Comparison of ENCODE assay signal across 9 cellular contexts in genomic region chr3:32469151-32469874, GRCh38. TPM values are rescaled to one million over a fixed set of nuclear protein-coding genes. Genes with fewer than 3 reads are reported as not detected.
A peak's percentile ranks its signal among the peaks of the same experiment; 100 is the strongest.
DNase-seq lines count a peak whose midpoint lies in the region; ATAC-seq and TF ChIP-seq lines count a peak whose summit lies in the region.
"Had no signal": no experiment of that assay in that cellular context is flagged by ENCODE, and none has a peak within 500 bp of the region (broad histone marks: within the 10 kb centered on the region; RNA-seq: fewer than 3 reads in every experiment).

No MANE protein-coding gene starts in this region.

- H3K56ac ChIP-seq in mesendoderm (ENCODE audit: low read length) = no peak overlapping the region

- H3K9me2 ChIP-seq in GM23338 (ENCODE audit: insufficient read depth) = peaks cover 5% of the 10 kb centered on the region
- no peaks in the 10 kb centered on the region for H3K9me2 ChIP-seq in PC-9 (ENCODE audit: insufficient read depth)

- H3K23ac ChIP-seq in mesendoderm (ENCODE audit: low read length) = peak overlapping the region; percentile 66

- H4K8ac ChIP-seq in mesendoderm (ENCODE audit: low read depth, low read length) = no peak overlapping the region

- H3K27me3 ChIP-seq in GM23338 (ENCODE audit: insufficient read depth) = no peaks in the 10 kb centered on the region
- no peaks in the 10 kb centered on the region for H3K27me3 ChIP-seq in PC-9 (ENCODE audit: insufficient read depth, low read depth)
- no peaks in the 10 kb centered on the region for H3K27me3 ChIP-seq in mesendoderm (ENCODE audit: insufficient read depth, low read length, poor library complexity)

- no peak overlapping the region for H3K9ac ChIP-seq in mesendoderm (ENCODE audit: low read length)

- H2AFZ ChIP-seq in GM23338 (no peak overlapping the region), PC-9 (no peak overlapping the region)

- H2BK120ac ChIP-seq in mesendoderm (ENCODE audit: low read depth, low read length) = no peak overlapping the region

- H4K20me1 ChIP-seq in GM23338 (replicated peaks; ENCODE audit: insufficient read depth) (no peaks in the 10 kb centered on the region), PC-9 (ENCODE audit: insufficient read depth) (no peaks in the 10 kb centered on the region)

- H2BK5ac ChIP-seq in mesendoderm (ENCODE audit: low read length) = no peak overlapping the region

- DNase-seq in GM23338 (ENCODE audit: low spot score) = no peak
- peak in 1 of 2 experiments; percentile 71 for DNase-seq in PC-9
- DNase-seq in mesendoderm = no peak
- no peak for DNase-seq in C1 segment of cervical spinal cord (lab: John Stamatoyannopoulos, UW)
- DNase-seq in HUDEP-2 (lab: John Stamatoyannopoulos, UW; ENCODE audit: unreplicated experiment in 76 of 76) = no peak
- DNase-seq: lower lobe of right lung had no signal

- H3K27me3 Mint-ChIP-seq in GM23338 (ENCODE audit: insufficient read depth, low read depth, poor library complexity) = no peaks in the 10 kb centered on the region

- TF ChIP-seq CTCF in GM23338 (conservative IDR thresholded peaks at IDR 0.05; ENCODE audit: low read depth in 2 of 2) = no peak
- no peak for TF ChIP-seq CTCF in PC-9 (conservative IDR thresholded peaks at IDR 0.05)

- no peak overlapping the region for H3K18ac ChIP-seq in mesendoderm (ENCODE audit: low read length)

- no peaks in the 10 kb centered on the region; the same call in 1 of the 3 replicates for H3K36me3 Mint-ChIP-seq in GM23338 (ENCODE audit: low read depth)

- H3K4me3 ChIP-seq in GM23338 (no peak overlapping the region), PC-9 (no peak overlapping the region; the same call in 1 of the 2 replicates), mesendoderm (ENCODE audit: low read length) (no peak overlapping the region)
- H3K4me3 ChIP-seq: lower lobe of right lung had no signal

- no peaks in the 10 kb centered on the region for H3K9me3 Mint-ChIP-seq in GM23338

- H3K27ac ChIP-seq in GM23338 (ENCODE audit: low read depth) (no peak overlapping the region), PC-9 (peak overlapping the region; percentile 86), mesendoderm (ENCODE audit: low read depth, low read length) (no peak overlapping the region)
- H3K27ac ChIP-seq: lower lobe of right lung had no signal

- no peak overlapping the region for H2BK15ac ChIP-seq in mesendoderm (replicated peaks; ENCODE audit: low read depth)

- WGBS in mesendoderm (ENCODE audit: extremely low coverage, insufficient coverage, low lambda C conversion rate) = no CpG with 5 or more reads among the region's 7 CpGs

- H3K79me2 ChIP-seq in GM23338 (replicated peaks; ENCODE audit: insufficient read depth) (no peaks in the 10 kb centered on the region), PC-9 (ENCODE audit: low read depth) (peaks cover 3% of the 10 kb centered on the region; the same call in 1 of the 2 replicates), mesendoderm (ENCODE audit: control insufficient read depth, insufficient read depth, low read length) (no peaks in the 10 kb centered on the region)

- peak overlapping the region; percentile 34; the same call in 1 of the 2 replicates for H3K27ac Mint-ChIP-seq in GM23338

- H3F3A ChIP-seq in GM23338 (replicated peaks; ENCODE audit: low read depth) (no peaks in the 10 kb centered on the region), PC-9 (ENCODE audit: insufficient read depth, low read depth) (peaks cover 22% of the 10 kb centered on the region; the same call in 1 of the 2 replicates)

- no peak for TF ChIP-seq POLR2A in GM18505 (IDR thresholded peaks at IDR 0.05; ENCODE audit: borderline replicate concordance, extremely low read depth, insufficient read depth, insufficient read length)

- CTCF ChIA-PET in PC-9 (lab: Charles Lee) = interaction anchor here (0.5 to 1.7 kb wide), 4 partner anchors 41 to 457 kb away, joined by 3 to 7 read pairs (median 4); no protein-coding TSS in a partner anchor

- no peaks in the 10 kb centered on the region for H3K9me3 ChIP-seq in PC-9 (ENCODE audit: insufficient read depth, low read depth)
- H3K9me3 ChIP-seq: lower lobe of right lung had no signal

- H3K79me1 ChIP-seq in mesendoderm (ENCODE audit: low read length) = no peaks in the 10 kb centered on the region

- ATAC-seq in GM18505 (IDR thresholded peaks at IDR 0.05; ENCODE audit: unreplicated experiment) (peak; percentile 36), GM23338 (no peak), HG03460 (IDR thresholded peaks at IDR 0.05; ENCODE audit: unreplicated experiment) (no peak), GM19324 (IDR thresholded peaks at IDR 0.05; ENCODE audit: low FRiP score, unreplicated experiment) (no peak)

- POLR2A ChIA-PET in PC-9 (lab: Charles Lee; ENCODE audit: unreplicated experiment) = interaction anchor here (0.6 to 1.0 kb wide), 3 partner anchors 44 to 221 kb away, joined by 3 to 9 read pairs (median 3); no protein-coding TSS in a partner anchor

- H3K4me2 ChIP-seq in GM23338 (no peak overlapping the region), PC-9 (peak overlapping the region; percentile 59), mesendoderm (ENCODE audit: low read length) (no peak overlapping the region)

- intact Hi-C loops in PC-9 (cut with micrococcal nuclease; ENCODE audit: unreplicated experiment) = loop anchor here (1.0 to 5.0 kb wide), 6 partner anchors 49 to 291 kb away; partner anchors contain the start of gene CMTM7

- no peaks in the 10 kb centered on the region for H3K36me3 ChIP-seq in GM23338 (ENCODE audit: insufficient read depth)
- H3K36me3 ChIP-seq in PC-9 (ENCODE audit: low read depth) = no peaks in the 10 kb centered on the region
- H3K36me3 ChIP-seq in mesendoderm (ENCODE audit: control insufficient read depth, insufficient read depth, low read length) = peaks cover 1% of the 10 kb centered on the region

- no peak overlapping the region for H3K4ac ChIP-seq in mesendoderm (ENCODE audit: low read depth, low read length)

- no peak overlapping the region for H4K5ac ChIP-seq in mesendoderm (ENCODE audit: low read length)

- no peak overlapping the region for H3K4me3 Mint-ChIP-seq in GM23338

- peaks cover 11% of the 10 kb centered on the region for H3K4me1 Mint-ChIP-seq in GM23338

- peaks cover 8% of the 10 kb centered on the region; the same call in 1 of the 2 replicates for H3K4me1 ChIP-seq in GM23338 (ENCODE audit: insufficient read depth)
- peaks cover 21% of the 10 kb centered on the region for H3K4me1 ChIP-seq in PC-9 (replicated peaks; ENCODE audit: insufficient read depth)
- no peaks in the 10 kb centered on the region for H3K4me1 ChIP-seq in mesendoderm (ENCODE audit: control insufficient read depth, low read depth, low read length)

- BruUV-seq in PC-9 (replicated peaks; lab: Mats Ljungman, UMichigan) = no TSS peak

- H2AK5ac ChIP-seq in mesendoderm (ENCODE audit: low read length) = no peak overlapping the region

TF ChIP-seq in GM23338, 12 proteins besides CTCF, POLR2A, EP300 and RAD21 (continues in another document):
- no peak for TF ChIP-seq ZNF114 (CRISPR knock-in tag; IDR thresholded peaks at IDR 0.05)

RNA-seq across cellular contexts. Expression of gene CMTM6, which starts 33.3 kb away (rescaled TPM):
- total RNA-seq in GM23338 (2014; rRNA removed; shearing (Covaris generic)) = 78.0 and 123 TPM in 2 replicates
- 34.9 and 42.3 TPM in 2 replicates for polyA plus RNA-seq in GM23338 (2016; fragmentation: Nextera tagmentation; extraction: Ambion mirVana)
- total RNA-seq in PC-9 (2021) = 61.0 and 69.4 TPM in 2 replicates
- 48.8 TPM for polyA plus RNA-seq in mesendoderm (2013, experiment 1 of 2)
- 47.4 TPM for polyA plus RNA-seq in mesendoderm (2013, experiment 2 of 2)
